ENCODE assay signal across 1 cellular context in the genomic region with DNA sequence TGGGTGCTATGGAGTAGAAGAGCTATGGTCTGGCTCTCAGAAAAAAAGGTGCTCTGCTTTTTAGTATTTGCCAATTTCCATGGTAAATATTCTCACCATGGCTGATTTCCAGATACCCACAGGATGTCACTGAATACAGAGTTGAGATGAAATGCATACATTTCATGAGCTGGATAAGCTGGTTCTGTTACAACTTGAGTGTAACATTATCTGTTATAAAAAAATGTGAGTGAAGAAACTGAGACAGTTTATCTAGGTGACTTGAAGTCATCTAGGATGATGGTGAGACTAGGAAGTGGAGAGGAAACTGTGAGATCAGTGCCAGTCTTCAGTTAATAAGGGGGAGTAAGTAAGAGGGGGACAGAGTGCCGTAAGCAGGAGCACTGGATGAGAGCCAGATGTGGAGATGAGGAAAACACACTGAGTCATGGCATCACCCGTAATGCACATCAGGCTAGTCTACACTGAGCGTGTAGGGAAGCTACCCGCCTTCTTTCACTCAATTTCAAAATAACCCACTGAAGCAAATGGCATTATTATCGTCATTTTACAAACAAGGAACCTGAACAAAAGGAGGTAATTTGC.
TF ChIP-seq lines count a peak whose summit lies in the region.

No MANE protein-coding gene starts in this region.

TF ChIP-seq in SK-N-SH treated with all-trans-retinoic acid at 6 μM for 48 hours, 23 proteins besides CTCF, POLR2A, EP300 and RAD21 (continued from another document):
- no peak for TF ChIP-seq PPARA (CRISPR knock-in tag; IDR thresholded peaks at IDR 0.05; ENCODE audit: borderline replicate concordance)
- TF ChIP-seq TOX (CRISPR knock-in tag; IDR thresholded peaks at IDR 0.05; ENCODE audit: borderline replicate concordance) = no peak
- TF ChIP-seq ISL1 (CRISPR knock-in tag; IDR thresholded peaks at IDR 0.05) = no peak
- TF ChIP-seq ARNTL (CRISPR knock-in tag; IDR thresholded peaks at IDR 0.05; ENCODE audit: borderline replicate concordance, low read depth) = no peak
- no peak for TF ChIP-seq OSR1 (CRISPR knock-in tag; IDR thresholded peaks at IDR 0.05)
- TF ChIP-seq, protein P1, sequence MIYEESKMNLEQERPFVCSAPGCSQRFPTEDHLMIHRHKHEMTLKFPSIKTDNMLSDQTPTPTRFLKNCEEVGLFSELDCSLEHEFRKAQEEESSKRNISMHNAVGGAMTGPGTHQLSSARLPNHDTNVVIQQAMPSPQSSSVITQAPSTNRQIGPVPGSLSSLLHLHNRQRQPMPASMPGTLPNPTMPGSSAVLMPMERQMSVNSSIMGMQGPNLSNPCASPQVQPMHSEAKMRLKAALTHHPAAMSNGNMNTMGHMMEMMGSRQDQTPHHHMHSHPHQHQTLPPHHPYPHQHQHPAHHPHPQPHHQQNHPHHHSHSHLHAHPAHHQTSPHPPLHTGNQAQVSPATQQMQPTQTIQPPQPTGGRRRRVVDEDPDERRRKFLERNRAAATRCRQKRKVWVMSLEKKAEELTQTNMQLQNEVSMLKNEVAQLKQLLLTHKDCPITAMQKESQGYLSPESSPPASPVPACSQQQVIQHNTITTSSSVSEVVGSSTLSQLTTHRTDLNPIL (CRISPR knock-in tag; IDR thresholded peaks at IDR 0.05; ENCODE audit: low read depth) = no peak
